Comparison of ENCODE assay signal across 29 cellular contexts in the genomic region with DNA sequence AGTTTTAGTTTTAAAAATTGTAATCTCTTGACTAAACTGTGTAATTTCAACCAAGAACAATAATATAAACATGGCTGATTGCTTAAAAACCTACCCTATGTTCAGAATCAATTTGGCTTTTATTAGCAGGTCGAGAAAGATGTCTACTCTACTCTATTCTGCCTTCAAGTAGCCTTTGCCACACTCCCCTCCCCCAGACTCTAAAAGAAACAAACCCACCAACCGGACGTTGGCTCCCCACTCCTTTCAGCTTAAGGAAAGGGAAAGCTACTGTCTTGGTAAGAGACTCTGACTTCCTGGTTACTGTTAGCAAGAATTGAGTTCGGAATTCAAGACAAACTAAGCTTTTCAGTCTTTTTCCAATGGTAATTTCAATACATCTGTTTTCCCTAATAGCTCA. TPM values are rescaled to one million over a fixed set of nuclear protein-coding genes. Genes with fewer than 3 reads are reported as not detected.
DNase-seq lines count a peak whose midpoint lies in the region; ATAC-seq and TF ChIP-seq lines count a peak whose summit lies in the region.
"Had no signal": no experiment of that assay in that cellular context is flagged by ENCODE, and none has a peak within 500 bp of the region (broad histone marks: within the 10 kb centered on the region; RNA-seq: fewer than 3 reads in every experiment).

No MANE protein-coding gene starts in this region.

- H3K9me3 ChIP-seq in HUES6 (ENCODE audit: control insufficient read depth, insufficient read depth, low read depth, low read length) (no peaks in the 10 kb centered on the region), MG63 (no peaks in the 10 kb centered on the region)
- H3K9me3 ChIP-seq: heart right ventricle, right atrium auricular region had no signal

- TF ChIP-seq CTCF in endothelial cell (IDR thresholded peaks at IDR 0.05; ENCODE audit: unreplicated experiment) (no peak), neural crest cell (conservative IDR thresholded peaks at IDR 0.05) (no peak)

- H3K36me3 ChIP-seq in HUES6 (ENCODE audit: control insufficient read depth, insufficient read depth, low read length) (no peaks in the 10 kb centered on the region), MG63 (no peaks in the 10 kb centered on the region)
- H3K36me3 ChIP-seq: heart right ventricle, right atrium auricular region had no signal

- H3K36me3 Mint-ChIP-seq in endothelial cell (ENCODE audit: low read depth, unreplicated experiment), result no peaks in the 10 kb centered on the region
- no peaks in the 10 kb centered on the region for H3K36me3 Mint-ChIP-seq in neural crest cell (ENCODE audit: low read depth)
- H3K36me3 Mint-ChIP-seq: activated naive CD4-positive, alpha-beta T cell treated with anti-CD3 and anti-CD28 coated beads, Interleukin-2, amount 50 U/mL, for 72 hours; mesothelial cell of epicardium; naive thymus-derived CD8-positive, alpha-beta T cell had no signal

- H3K27ac Mint-ChIP-seq in endothelial cell (ENCODE audit: unreplicated experiment), result peak overlapping the region; percentile 91
- peak overlapping the region; percentile 96 for H3K27ac Mint-ChIP-seq in neural crest cell (ENCODE audit: unreplicated experiment)
- H3K27ac Mint-ChIP-seq: activated CD4-positive, alpha-beta T cell treated with anti-CD3 and anti-CD28 coated beads, Interleukin-2, amount 10 ng/mL, durations not matched to agents 24 days and 14 days; activated T-helper 1 cell treated with anti-CD3 and anti-CD28 coated beads, Interleukin-12 subunit alpha, Interleukin-12 subunit beta, Interleukin-2, Interleukin-4 antibody, amounts not matched to agents 30 ng/mL and 10 ng/mL and 1 ng/mL, durations not matched to agents 14 hours and 24 hours and 36 hours; mesothelial cell of epicardium; T-helper 17 cell had no signal

- H3K27me3 Mint-ChIP-seq in endothelial cell (ENCODE audit: unreplicated experiment) (peaks cover 2% of the 10 kb centered on the region), neural crest cell (ENCODE audit: low read depth) (no peaks in the 10 kb centered on the region)
- H3K27me3 Mint-ChIP-seq: naive thymus-derived CD8-positive, alpha-beta T cell; T-helper 17 cell had no signal

- H3K27me3 ChIP-seq in HUES6 (ENCODE audit: control insufficient read depth, insufficient read depth, low read length) (no peaks in the 10 kb centered on the region), MG63 (no peaks in the 10 kb centered on the region)
- H3K27me3 ChIP-seq: right atrium auricular region had no signal

- peak overlapping the region; percentile 60 for H3K27ac ChIP-seq in HUES6 (ENCODE audit: low read depth, low read length)
- H3K27ac ChIP-seq: coronary artery, heart right ventricle, KMS-11, right atrium auricular region had no signal

- DNase-seq in COLO829 (ENCODE audit: low spot score) (peak; percentile 13), endothelial cell (ENCODE audit: low spot score) (peak; percentile 10), neural crest cell (ENCODE audit: low read depth, low spot score) (no peak), MG63 (no peak), superior temporal gyrus (ENCODE audit: extremely low spot score) (no peak), activated gamma-delta T cell (lab: John Stamatoyannopoulos, UW) (no peak)
- DNase-seq: ACHN; activated CD4-positive, alpha-beta T cell treated with anti-CD3 and anti-CD28 coated beads, Interleukin-2, amount 10 ng/mL, durations not matched to agents 24 days and 14 days; effector memory CD4-positive, alpha-beta T cell; foreskin fibroblast; heart right ventricle; left ventricle myocardium superior; naive thymus-derived CD8-positive, alpha-beta T cell; NCI-H1436 treated with DMSO at 0.1 percent for 48 hours; NCI-H446; NCI-H774; stimulated activated CD4-positive, alpha-beta T cell treated with anti-CD3 and anti-CD28 coated beads, Interleukin-2, amount 100 ng/mL, for 48 hours; T-helper 17 cell had no signal

- H3K4me1 Mint-ChIP-seq in endothelial cell (ENCODE audit: unreplicated experiment) (peaks cover 10% of the 10 kb centered on the region), neural crest cell (peaks cover 25% of the 10 kb centered on the region)

- peaks cover 44% of the 10 kb centered on the region for H3K4me1 ChIP-seq in HUES6 (ENCODE audit: control insufficient read depth, insufficient read depth, low read length)
- H3K4me1 ChIP-seq: right atrium auricular region had no signal

- H3K9me3 Mint-ChIP-seq in endothelial cell (ENCODE audit: unreplicated experiment) (no peaks in the 10 kb centered on the region), neural crest cell (peaks cover 3% of the 10 kb centered on the region)
- H3K9me3 Mint-ChIP-seq: activated naive CD4-positive, alpha-beta T cell treated with anti-CD3 and anti-CD28 coated beads, Interleukin-2, amount 50 U/mL, for 72 hours; activated T-helper 1 cell treated with anti-CD3 and anti-CD28 coated beads, Interleukin-12 subunit alpha, Interleukin-12 subunit beta, Interleukin-2, Interleukin-4 antibody, amounts not matched to agents 30 ng/mL and 10 ng/mL and 1 ng/mL, durations not matched to agents 14 hours and 24 hours and 36 hours; mesothelial cell of epicardium; naive thymus-derived CD8-positive, alpha-beta T cell had no signal

- no peak overlapping the region for H3K4me3 ChIP-seq in HUES6 (ENCODE audit: low read depth, low read length)
- H3K4me3 ChIP-seq in MG63, result no peak overlapping the region
- H3K4me3 ChIP-seq: coronary artery, heart right ventricle, right atrium auricular region had no signal

- no peak overlapping the region for H3K9ac ChIP-seq in HUES6 (ENCODE audit: low read length)
- H3K9ac ChIP-seq: KMS-11 had no signal

- H3K4me3 Mint-ChIP-seq in endothelial cell (ENCODE audit: unreplicated experiment) (no peak overlapping the region), neural crest cell (peak overlapping the region; percentile 25)
- H3K4me3 Mint-ChIP-seq: activated CD4-positive, alpha-beta T cell treated with anti-CD3 and anti-CD28 coated beads, Interleukin-2, amount 10 ng/mL, durations not matched to agents 24 days and 14 days; activated T-helper 1 cell treated with anti-CD3 and anti-CD28 coated beads, Interleukin-12 subunit alpha, Interleukin-12 subunit beta, Interleukin-2, Interleukin-4 antibody, amounts not matched to agents 30 ng/mL and 10 ng/mL and 1 ng/mL, durations not matched to agents 14 hours and 24 hours and 36 hours; mesothelial cell of epicardium; naive thymus-derived CD8-positive, alpha-beta T cell; T-helper 17 cell had no signal

- ATAC-seq in GM21723 (IDR thresholded peaks at IDR 0.05; ENCODE audit: unreplicated experiment), result no peak
- ATAC-seq: activated naive CD4-positive, alpha-beta T cell treated with anti-CD3 and anti-CD28 coated beads, Interleukin-2, amount 50 U/mL, for 72 hours; esophagus mucosa; HCT116; heart right ventricle; left ventricle myocardium superior; naive thymus-derived CD8-positive, alpha-beta T cell; SK-N-SH treated with all-trans-retinoic acid at 6 μM for 48 hours; T-helper 17 cell had no signal

RNA-seq across cellular contexts. Expression of a gene that starts 46.7 kb away (rescaled TPM):
- 7.9 TPM for total RNA-seq in endothelial cell (ENCODE audit: unreplicated experiment)
- 8.6 and 10.8 TPM in 2 replicates for total RNA-seq in neural crest cell
- 12.1 and 22.2 TPM in 2 replicates for total RNA-seq in MG63 (2014; rRNA removed; shearing (Covaris generic); ENCODE audit: low replicate concordance)

RNA-seq across cellular contexts. Expression of a gene that starts 49.7 kb away (rescaled TPM):
- total RNA-seq in endothelial cell (ENCODE audit: unreplicated experiment) (160 TPM), neural crest cell (179 and 214 TPM in 2 replicates)
- total RNA-seq in MG63 (2014; rRNA removed; shearing (Covaris generic); ENCODE audit: low replicate concordance), result 156 and 198 TPM in 2 replicates

Comparison
In these comparisons a context has a peak if more than half of its experiments do, and no peak if none do; other contexts are left out.
1. DNase-seq: peak in COLO829 (single experiment) and endothelial cell (single experiment); none in neural crest cell (single experiment), MG63 (single experiment), superior temporal gyrus (single experiment) and activated gamma-delta T cell (single experiment).